Comparison of ENCODE assay signal across 8 cellular contexts in the genomic region with DNA sequence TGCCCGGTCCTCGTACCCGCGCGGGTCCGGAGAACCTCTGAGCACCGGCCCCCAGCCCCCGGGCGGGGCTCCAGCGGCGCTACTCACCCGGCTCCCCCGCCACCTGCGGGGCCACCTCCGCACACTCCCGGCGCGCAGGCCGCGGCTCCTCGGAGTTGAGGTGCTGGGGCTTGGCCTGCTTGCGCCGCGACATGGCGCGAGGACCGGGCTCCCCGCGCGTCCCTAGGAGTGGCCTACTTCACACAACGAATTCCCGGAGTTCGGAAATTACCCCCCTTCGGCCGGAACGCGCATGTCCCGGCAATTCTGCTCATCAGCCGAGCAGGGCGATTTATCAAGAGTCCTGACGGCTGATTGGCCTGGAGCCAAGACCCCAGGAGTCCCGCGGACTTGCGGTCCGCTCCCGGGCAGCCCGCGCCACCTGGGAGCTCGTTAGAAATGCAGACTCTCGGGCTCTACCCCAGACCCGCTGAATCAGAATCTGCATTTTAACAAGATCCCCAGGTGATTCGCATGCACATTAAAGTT.
A peak's percentile ranks its signal among the peaks of the same experiment; 100 is the strongest.
DNase-seq lines count a peak whose midpoint lies in the region; ATAC-seq, FAIRE-seq and TF ChIP-seq lines count a peak whose summit lies in the region.

No MANE protein-coding gene starts in this region.

- peak; percentile 88 for DNase-seq in H9
- peak; percentile 76 for DNase-seq in WTC11 (ENCODE audit: low spot score)
- peak; percentile 58 for DNase-seq in glutamatergic neuron
- peak; percentile 31 for DNase-seq in progenitor cell of endocrine pancreas (ENCODE audit: low spot score, unreplicated experiment)
- DNase-seq in posterior vena cava (ENCODE audit: low spot score): no peak
- no peak for DNase-seq in GDM1 (lab: John Stamatoyannopoulos, UW)
- no peak for DNase-seq in small intestine

- no peak overlapping the region for H3K9ac ChIP-seq in H9 (ENCODE audit: extremely low read depth, insufficient read length, low read length)

- ATAC-seq in WTC11 (peak; percentile 11), GM18873 (IDR thresholded peaks at IDR 0.05; ENCODE audit: low FRiP score, unreplicated experiment) (no peak)

- H3K23ac ChIP-seq in H9 (ENCODE audit: insufficient read length, low read depth, low read length): no peak overlapping the region

- no peak overlapping the region for H3K4ac ChIP-seq in H9 (ENCODE audit: low read depth, low read length)

- whole genome bisulfite sequencing in H9 (ENCODE audit: extremely low coverage, insufficient read length, low lambda C conversion rate): no CpG with 5 or more reads among the region's 52 CpGs
- 2 to 3% (median 3%) methylated on average over 41 to 52 of the region's 52 CpGs for WGBS in small intestine, 3 donors

- H4K5ac ChIP-seq in H9 (ENCODE audit: insufficient read length, low read depth, low read length): no peak overlapping the region

- H3K4me3 ChIP-seq in small intestine (ENCODE audit: low read depth in 1 of 2, low read length in 2 of 2): peak overlapping the region in 1 of 2 donors; percentile 20

- no peak overlapping the region for H2BK12ac ChIP-seq in H9 (ENCODE audit: insufficient read length, low read depth, low read length)

- H3T11ph ChIP-seq in H9 (ENCODE audit: low read length): no peak overlapping the region

- peak overlapping the region; percentile 86 for H3K4me2 ChIP-seq in H9 (ENCODE audit: insufficient read depth, insufficient read length, low read length)

- POLR2A ChIA-PET in WTC11 (lab: Charles Lee): interaction anchor here (0.8 to 1.6 kb wide), 2 partner anchors 24 to 303 kb away, joined by 3 to 4 read pairs; a partner anchor contains a TSS

- no peak for TF ChIP-seq CTCF in H9 (conservative IDR thresholded peaks at IDR 0.05)
- TF ChIP-seq CTCF in WTC11 (IDR thresholded peaks at IDR 0.05): no peak
- no peak for TF ChIP-seq CTCF in glutamatergic neuron (IDR thresholded peaks at IDR 0.05; ENCODE audit: partially characterized antibody, unreplicated experiment)
- TF ChIP-seq CTCF in progenitor cell of endocrine pancreas (IDR thresholded peaks at IDR 0.05; ENCODE audit: unreplicated experiment): no peak

- H2BK20ac ChIP-seq in H9 (ENCODE audit: low read depth, low read length, poor library complexity, severe bottlenecking): no peak overlapping the region

- no peak overlapping the region for H2AFZ ChIP-seq in H9 (ENCODE audit: low read length)

- FAIRE-seq in small intestine (lab: Jason Lieb, UNC): no peak

- H3K9me3 Mint-ChIP-seq in H9: no peaks in the 10 kb centered on the region
- H3K9me3 Mint-ChIP-seq in WTC11: no peaks in the 10 kb centered on the region
- H3K9me3 Mint-ChIP-seq in glutamatergic neuron (ENCODE audit: unreplicated experiment): no peaks in the 10 kb centered on the region
- no peaks in the 10 kb centered on the region for H3K9me3 Mint-ChIP-seq in progenitor cell of endocrine pancreas (ENCODE audit: low read depth)

- H3K9me3 ChIP-seq in H9 (ENCODE audit: control insufficient read depth, low read depth, low read length) (no peaks in the 10 kb centered on the region), small intestine (ENCODE audit: control insufficient read depth, low read depth) (no peaks in the 10 kb centered on the region)

- H3K4me1 ChIP-seq in H9 (ENCODE audit: insufficient read depth, low read length): no peaks in the 10 kb centered on the region; the same call in 1 of the 2 replicates
- peaks cover 0 to 4% of the 10 kb centered on the region in 2 donors for H3K4me1 ChIP-seq in small intestine (ENCODE audit: control insufficient read depth in 2 of 2, insufficient read depth in 1 of 2, low read depth in 1 of 2, low read length in 1 of 2)

- H2BK5ac ChIP-seq in H9 (ENCODE audit: insufficient read length, low read length): no peak overlapping the region

- H3K36me3 ChIP-seq in small intestine (ENCODE audit: control insufficient read depth in 2 of 2, insufficient read depth in 2 of 2, low read length in 2 of 2): no peaks in the 10 kb centered on the region

- peak overlapping the region; percentile 70 to 93 for H3K4me3 Mint-ChIP-seq in H9
- H3K4me3 Mint-ChIP-seq in WTC11: peak overlapping the region; percentile 87
- peak overlapping the region; percentile 80 for H3K4me3 Mint-ChIP-seq in glutamatergic neuron (ENCODE audit: unreplicated experiment)
- peak overlapping the region; percentile 71 for H3K4me3 Mint-ChIP-seq in progenitor cell of endocrine pancreas (ENCODE audit: low read depth)

- no peaks in the 10 kb centered on the region for H3K79me2 ChIP-seq in H9 (ENCODE audit: insufficient read depth, low read length)

- no peak overlapping the region for H2AK5ac ChIP-seq in H9 (ENCODE audit: insufficient read length, low read length)

- peaks cover 27% of the 10 kb centered on the region; the same call in 1 of the 2 replicates for H3K27me3 ChIP-seq in H9 (ENCODE audit: insufficient read depth, low read length)
- H3K27me3 ChIP-seq in small intestine (ENCODE audit: control insufficient read depth in 2 of 2, insufficient read depth in 2 of 2, low read length in 2 of 2): peaks cover 10 to 20% of the 10 kb centered on the region in 2 donors

- H3K23me2 ChIP-seq in H9 (ENCODE audit: insufficient read length, low read depth, low read length, poor library complexity, severe bottlenecking): peaks cover 25% of the 10 kb centered on the region

- peaks cover 3% of the 10 kb centered on the region for H4K20me1 ChIP-seq in H9 (ENCODE audit: control insufficient read depth, insufficient read depth, insufficient read length)

- H3K27me3 Mint-ChIP-seq in H9 (ENCODE audit: low read depth): peaks cover 69% of the 10 kb centered on the region
- H3K27me3 Mint-ChIP-seq in WTC11 (ENCODE audit: low read depth): peaks cover 68% of the 10 kb centered on the region
- peaks cover 18% of the 10 kb centered on the region for H3K27me3 Mint-ChIP-seq in glutamatergic neuron (ENCODE audit: unreplicated experiment)
- H3K27me3 Mint-ChIP-seq in progenitor cell of endocrine pancreas: peaks cover 35% of the 10 kb centered on the region

- H3K56ac ChIP-seq in H9 (ENCODE audit: insufficient read length, low read depth, low read length): no peak overlapping the region

- H3K36me3 Mint-ChIP-seq in H9 (ENCODE audit: insufficient read depth in 1 of 3, low read depth in 3 of 3): no peaks in the 10 kb centered on the region; a peak in 1 of 7 replicates
- H3K36me3 Mint-ChIP-seq in WTC11: no peaks in the 10 kb centered on the region
- peaks cover 3% of the 10 kb centered on the region for H3K36me3 Mint-ChIP-seq in glutamatergic neuron (ENCODE audit: unreplicated experiment)
- H3K36me3 Mint-ChIP-seq in progenitor cell of endocrine pancreas (ENCODE audit: insufficient read depth): no peaks in the 10 kb centered on the region

- CTCF ChIA-PET in WTC11 (lab: Charles Lee): interaction anchor here (0.7 to 3.9 kb wide), 26 partner anchors 9 to 854 kb away, joined by 3 to 36 read pairs (median 4); a partner anchor contains a TSS

- H3K27ac ChIP-seq in H9 (ENCODE audit: insufficient read length, low read depth, low read length) (no peak overlapping the region), small intestine (ENCODE audit: low read depth in 1 of 2, low read length in 1 of 2) (no peak overlapping the region)

- no peak overlapping the region for H4K91ac ChIP-seq in H9 (ENCODE audit: insufficient read length, low read depth, low read length)

- peaks cover 21 to 34% of the 10 kb centered on the region in 2 experiments for H3K4me1 Mint-ChIP-seq in H9
- H3K4me1 Mint-ChIP-seq in WTC11: peaks cover 27% of the 10 kb centered on the region
- H3K4me1 Mint-ChIP-seq in glutamatergic neuron (ENCODE audit: low read depth, unreplicated experiment): peaks cover 4% of the 10 kb centered on the region
- peaks cover 11% of the 10 kb centered on the region for H3K4me1 Mint-ChIP-seq in progenitor cell of endocrine pancreas (ENCODE audit: low read depth)

- H3K79me1 ChIP-seq in H9 (ENCODE audit: insufficient read depth, low read depth, low read length, poor library complexity, severe bottlenecking): no peaks in the 10 kb centered on the region

- no peak overlapping the region for H3K18ac ChIP-seq in H9 (ENCODE audit: insufficient read length, low read depth, low read length)

- no peak overlapping the region for H4K8ac ChIP-seq in H9 (replicated peaks; ENCODE audit: insufficient read length, low read depth, low read length)

- H3K27ac Mint-ChIP-seq in H9: peak overlapping the region in 1 of 3 experiments; percentile 77; a peak in 2 of 7 replicates
- H3K27ac Mint-ChIP-seq in WTC11: peak overlapping the region; percentile 97; the same call in 1 of the 2 replicates
- H3K27ac Mint-ChIP-seq in glutamatergic neuron (ENCODE audit: unreplicated experiment): no peak overlapping the region
- no peak overlapping the region for H3K27ac Mint-ChIP-seq in progenitor cell of endocrine pancreas

- H2BK120ac ChIP-seq in H9 (ENCODE audit: low read depth, low read length, poor library complexity, severe bottlenecking): no peak overlapping the region

- intact Hi-C loops in posterior vena cava (cut with DNase I): no loop called here

- H2BK15ac ChIP-seq in H9 (ENCODE audit: low read depth, low read length): no peak overlapping the region

- no peak overlapping the region for H3K14ac ChIP-seq in H9 (ENCODE audit: insufficient read depth, low read length)

TF ChIP-seq in WTC11, 78 proteins besides CTCF, POLR2A, EP300 and RAD21 (continues in another document):
- TF ChIP-seq FOXK1 (CRISPR knock-in tag; IDR thresholded peaks at IDR 0.05) (no peak), FOXP1 (CRISPR knock-in tag; IDR thresholded peaks at IDR 0.05; ENCODE audit: borderline replicate concordance) (no peak; the same call in 1 of the 2 replicates), ZNF423 (CRISPR knock-in tag; IDR thresholded peaks at IDR 0.05) (peak; percentile 45; the same call in 1 of the 2 replicates), ZNF263 (CRISPR knock-in tag; IDR thresholded peaks at IDR 0.05; ENCODE audit: low read depth) (0 out of 2 replicates have a peak, but pooled peaks have one; percentile 42), GRHL2 (CRISPR knock-in tag; IDR thresholded peaks at IDR 0.05; ENCODE audit: insufficient replicate concordance, severe bottlenecking) (no peak)

Comparison
In these comparisons a context has a peak if more than half of its experiments do, and no peak if none do; other contexts are left out.
1. DNase-seq: peak in H9 (single experiment), WTC11 (single experiment), glutamatergic neuron (single experiment) and progenitor cell of endocrine pancreas (single experiment); none in posterior vena cava (single experiment), GDM1 (single experiment) and small intestine (single experiment).
2. Peak in every context shown above with its lines, with median percentiles within 50 percentile points of each other: H3K4me3 Mint-ChIP-seq.